ENCODE assay signal across 19 cellular contexts in the genomic region with DNA sequence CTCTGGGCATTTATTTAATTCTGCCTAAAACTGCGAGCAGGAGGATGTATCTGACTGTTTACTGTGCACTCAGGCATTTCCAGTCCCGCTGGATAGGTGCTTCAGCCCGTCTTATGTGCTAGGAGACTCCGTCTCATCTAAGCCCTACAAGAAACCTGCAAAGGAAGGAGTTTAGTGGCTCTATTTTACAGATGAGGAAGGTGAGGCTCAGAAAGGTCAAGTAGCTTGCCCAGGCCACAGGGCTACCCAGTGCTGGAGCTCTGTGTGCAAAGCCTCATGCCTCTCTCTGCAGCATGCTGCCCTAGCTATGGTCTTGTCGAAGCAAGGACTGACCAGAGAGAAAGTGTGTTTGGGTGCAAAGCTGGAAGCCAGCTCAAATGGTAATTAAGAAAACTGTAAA.
DNase-seq lines count a peak whose midpoint lies in the region; ATAC-seq, FAIRE-seq and TF ChIP-seq lines count a peak whose summit lies in the region.
"Had no signal": no experiment of that assay in that cellular context is flagged by ENCODE, and none has a peak within 500 bp of the region (broad histone marks: within the 10 kb centered on the region; RNA-seq: fewer than 3 reads in every experiment).

No MANE protein-coding gene starts in this region.

- intact Hi-C loops in cardiac septum (cut with DNase I) (loop anchor here (10.0 kb wide), 1 partner anchor 111 kb away; no protein-coding TSS in a partner anchor), heart left ventricle (cut with DNase I) (no loop called here), esophagus squamous epithelium (cut with DNase I) (no loop called here), colonic mucosa (cut with DNase I) (no loop called here)

- no peak for TF ChIP-seq POLR2A in heart left ventricle (IDR thresholded peaks at IDR 0.05)
- no peak for TF ChIP-seq POLR2A in esophagus squamous epithelium (IDR thresholded peaks at IDR 0.05)

- H3K9me3 ChIP-seq in heart left ventricle (no peaks in the 10 kb centered on the region), esophagus squamous epithelium (no peaks in the 10 kb centered on the region), colonic mucosa (no peaks in the 10 kb centered on the region)
- H3K9me3 ChIP-seq: A549, Caco-2 had no signal

- peak overlapping the region in 3 of 12 donors; percentile 67 to 79 (median 74) for H3K27ac ChIP-seq in heart left ventricle
- H3K27ac ChIP-seq in esophagus squamous epithelium, result peak overlapping the region in 3 of 4 donors; percentile 18 to 81 (median 64)
- peak overlapping the region; percentile 78 for H3K27ac ChIP-seq in rectal smooth muscle tissue (ENCODE audit: low read depth, low read length)
- H3K27ac ChIP-seq in colonic mucosa, result no peak overlapping the region
- H3K27ac ChIP-seq: 22Rv1, A549, C4-2B had no signal

- ATAC-seq in heart left ventricle (no peak), GM18517 (IDR thresholded peaks at IDR 0.05; ENCODE audit: unreplicated experiment) (no peak)
- ATAC-seq: A549, GM23338 had no signal

- H3K4me3 ChIP-seq in heart left ventricle (no peak overlapping the region), esophagus squamous epithelium (no peak overlapping the region), rectal smooth muscle tissue (ENCODE audit: low read length) (no peak overlapping the region), colonic mucosa (no peak overlapping the region)
- H3K4me3 ChIP-seq: A549, GM23338 had no signal

- no peak overlapping the region for H3K9ac ChIP-seq in rectal smooth muscle tissue (ENCODE audit: low read length)
- no peak overlapping the region for H3K9ac ChIP-seq in colonic mucosa (ENCODE audit: low read depth in 2 of 2, low read length in 2 of 2)

- peak; percentile 86 for FAIRE-seq in urothelium cell line (lab: Jason Lieb, UNC)
- FAIRE-seq: A549, D721Med, G401.6, GM12891, H54 had no signal

- peak; percentile 43 for DNase-seq in cardiac septum (ENCODE audit: low spot score)
- no peak for DNase-seq in heart left ventricle
- DNase-seq in esophagus squamous epithelium (lab: John Stamatoyannopoulos, UW), result no peak
- no peak for DNase-seq in urothelium cell line (ENCODE audit: low spot score)
- DNase-seq in colonic mucosa, result no peak
- DNase-seq: AML-193; Caco-2; CD4-positive, alpha-beta T cell; HCEC 1CT had no signal

- H3K27me3 ChIP-seq in heart left ventricle, result no peaks in the 10 kb centered on the region
- H3K27me3 ChIP-seq in esophagus squamous epithelium, result no peaks in the 10 kb centered on the region
- no peaks in the 10 kb centered on the region for H3K27me3 ChIP-seq in rectal smooth muscle tissue (ENCODE audit: control insufficient read depth, insufficient read depth, low read length)
- H3K27me3 ChIP-seq in colonic mucosa, result no peaks in the 10 kb centered on the region

- TF ChIP-seq CTCF in heart left ventricle (IDR thresholded peaks at IDR 0.05) (no peak), esophagus squamous epithelium (IDR thresholded peaks at IDR 0.05) (no peak), colonic mucosa (IDR thresholded peaks at IDR 0.05) (no peak)

- H3K36me3 ChIP-seq in heart left ventricle (no peaks in the 10 kb centered on the region), esophagus squamous epithelium (no peaks in the 10 kb centered on the region), rectal smooth muscle tissue (ENCODE audit: control insufficient read depth, insufficient read depth, low read length) (no peaks in the 10 kb centered on the region), colonic mucosa (no peaks in the 10 kb centered on the region)

- H3K4me1 ChIP-seq in heart left ventricle (peaks cover 0 to 31% (median 17%) of the 10 kb centered on the region in 12 donors), esophagus squamous epithelium (peaks cover 9 to 19% (median 18%) of the 10 kb centered on the region in 3 donors), rectal smooth muscle tissue (ENCODE audit: control insufficient read depth, insufficient read depth, low read length) (peaks cover 21% of the 10 kb centered on the region), colonic mucosa (no peaks in the 10 kb centered on the region)
- H3K4me1 ChIP-seq: A549, Caco-2 had no signal

- WGBS in heart left ventricle, 4 donors, result 88 to 96% (median 94%) methylated on average over 5 of the region's 5 CpGs
- 40 to 65% methylated on average over 1 to 5 of the region's 5 CpGs for WGBS in esophagus squamous epithelium, 2 donors
